Comparison of ENCODE assay signal across 15 cellular contexts in the genomic region with DNA sequence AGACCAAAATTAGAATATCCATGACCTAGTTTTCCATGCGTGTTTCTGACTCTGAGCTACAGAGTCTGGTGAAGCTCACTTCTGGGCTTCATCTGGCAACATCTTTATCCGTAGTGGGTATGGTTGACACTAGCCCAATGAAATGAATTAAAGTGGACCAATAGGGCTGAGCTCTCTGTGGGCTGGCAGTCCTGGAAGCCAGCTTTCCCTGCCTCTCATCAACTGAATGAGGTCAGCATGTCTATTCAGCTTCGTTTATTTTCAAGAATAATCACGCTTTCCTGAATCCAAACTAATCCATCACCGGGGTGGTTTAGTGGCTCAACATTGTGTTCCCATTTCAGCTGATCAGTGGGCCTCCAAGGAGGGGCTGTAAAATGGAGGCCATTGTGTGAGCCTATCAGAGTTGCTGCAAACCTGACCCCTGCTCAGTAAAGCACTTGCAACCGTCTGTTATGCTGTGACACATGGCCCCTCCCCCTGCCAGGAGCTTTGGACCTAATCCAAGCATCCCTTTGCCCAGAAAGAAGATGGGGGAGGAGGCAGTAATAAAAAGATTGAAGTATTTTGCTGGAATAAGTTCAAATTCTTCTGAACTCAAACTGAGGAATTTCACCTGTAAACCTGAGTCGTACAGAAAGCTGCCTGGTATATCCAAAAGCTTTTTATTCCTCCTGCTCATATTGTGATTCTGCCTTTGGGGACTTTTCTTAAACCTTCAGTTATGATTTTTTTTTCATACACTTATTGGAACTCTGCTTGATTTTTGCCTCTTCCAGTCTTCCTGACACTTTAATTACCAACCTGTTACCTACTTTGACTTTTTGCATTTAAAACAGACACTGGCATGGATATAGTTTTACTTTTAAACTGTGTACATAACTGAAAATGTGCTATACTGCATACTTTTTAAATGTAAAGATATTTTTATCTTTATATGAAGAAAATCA. TPM values are rescaled to one million over a fixed set of nuclear protein-coding genes. Genes with fewer than 3 reads are reported as not detected.
DNase-seq lines count a peak whose midpoint lies in the region; ATAC-seq lines count a peak whose summit lies in the region.
"Had no signal": no experiment of that assay in that cellular context is flagged by ENCODE, and none has a peak within 500 bp of the region (broad histone marks: within the 10 kb centered on the region; RNA-seq: fewer than 3 reads in every experiment).

No MANE protein-coding gene starts in this region.

- no peak overlapping the region for H2AK5ac ChIP-seq in neuronal stem cell (ENCODE audit: low read depth, low read length)

- no peak overlapping the region for H2BK120ac ChIP-seq in neuronal stem cell (ENCODE audit: low read depth, low read length)

- H4K91ac ChIP-seq in neuronal stem cell (ENCODE audit: low read depth, low read length, poor library complexity), result no peak overlapping the region

- no peak overlapping the region for H3K23ac ChIP-seq in neuronal stem cell (ENCODE audit: low read depth, low read length, poor library complexity)

- DNase-seq in G401 (ENCODE audit: low spot score), result peak; percentile 14
- DNase-seq in NCI-H446 treated with DMSO at 0.1 percent for 48 hours (lab: John Stamatoyannopoulos, UW), result peak; percentile 13
- DNase-seq in ecto neural progenitor cell (ENCODE audit: low spot score), result peak; percentile 58
- DNase-seq in neuronal stem cell (ENCODE audit: low spot score), result peak; percentile 33
- no peak for DNase-seq in NAMALWA (ENCODE audit: low spot score)
- DNase-seq: activated CD4-positive, alpha-beta T cell treated with anti-CD3 and anti-CD28 coated beads, Interleukin-2, amount 10 ng/mL, durations not matched to agents 24 days and 14 days; lower lobe of right lung; NK-92 treated with Interleukin-12 subunit alpha and Interleukin-12 subunit beta, amount 100 ng/mL, for 24 hours; pancreas; stimulated activated CD4-positive, alpha-beta T cell treated with anti-CD3 and anti-CD28 coated beads, Interleukin-2, amount 100 ng/mL, for 24 hours; stimulated activated naive CD4-positive, alpha-beta T cell treated with Interleukin-2 at 50 U/mL for 16 hours had no signal

- H3K27me3 ChIP-seq in neuronal stem cell (ENCODE audit: control insufficient read depth in 3 of 3, insufficient read depth in 3 of 3, low read depth in 1 of 3, low read length in 3 of 3), result no peaks in the 10 kb centered on the region
- H3K27me3 ChIP-seq: pancreas had no signal

- no peak overlapping the region for H3K4ac ChIP-seq in neuronal stem cell (ENCODE audit: low read length)

- H3K18ac ChIP-seq in neuronal stem cell (ENCODE audit: low read length), result no peak overlapping the region

- H3K4me1 ChIP-seq in neuronal stem cell (ENCODE audit: control insufficient read depth in 2 of 2, insufficient read depth in 1 of 2, low read depth in 1 of 2, low read length in 2 of 2), result peaks cover 3 to 5% of the 10 kb centered on the region in 2 donors
- H3K4me1 ChIP-seq: lower lobe of right lung, pancreas had no signal

- no peak overlapping the region for H4K8ac ChIP-seq in neuronal stem cell (ENCODE audit: low read depth, low read length)

- ATAC-seq in GM19452 (IDR thresholded peaks at IDR 0.05; ENCODE audit: unreplicated experiment) (no peak), HG03045 (IDR thresholded peaks at IDR 0.05; ENCODE audit: unreplicated experiment) (no peak), HG03442 (IDR thresholded peaks at IDR 0.05; ENCODE audit: unreplicated experiment) (no peak)
- ATAC-seq: lower lobe of right lung, pancreas had no signal

- H2AFZ ChIP-seq in neuronal stem cell (ENCODE audit: low read length), result peak overlapping the region; percentile 62

- no peak overlapping the region for H3K27ac ChIP-seq in neuronal stem cell (replicated peaks; ENCODE audit: low read length)
- H3K27ac ChIP-seq: C4-2B, lower lobe of right lung, pancreas had no signal

- no peak overlapping the region for H3K9ac ChIP-seq in neuronal stem cell (ENCODE audit: low read depth, low read length, poor library complexity)

- no peaks in the 10 kb centered on the region for H3K79me1 ChIP-seq in neuronal stem cell (ENCODE audit: low read depth, low read length)

- no peak overlapping the region for H2BK5ac ChIP-seq in neuronal stem cell (ENCODE audit: low read length)

- H3K36me3 ChIP-seq in neuronal stem cell (replicated peaks in 1 of 2; ENCODE audit: control insufficient read depth in 2 of 2, insufficient read depth in 2 of 2, low read length in 2 of 2), result no peaks in the 10 kb centered on the region
- H3K36me3 ChIP-seq: pancreas had no signal

- no peak overlapping the region for H2BK15ac ChIP-seq in neuronal stem cell (ENCODE audit: low read length)

- H3K9me3 ChIP-seq in neuronal stem cell (replicated peaks in 1 of 2; ENCODE audit: control insufficient read depth in 2 of 2, insufficient read depth in 1 of 2, low read depth in 1 of 2, low read length in 2 of 2), result no peaks in the 10 kb centered on the region
- H3K9me3 ChIP-seq: lower lobe of right lung, pancreas had no signal

- H3K4me2 ChIP-seq in neuronal stem cell (ENCODE audit: insufficient read depth, low read length, poor library complexity, severe bottlenecking), result no peak overlapping the region

- H3K4me3 ChIP-seq in neuronal stem cell (ENCODE audit: low read length in 2 of 2), result no peak overlapping the region
- H3K4me3 ChIP-seq: lower lobe of right lung, pancreas had no signal

- in situ Hi-C loops in G401 (cut with HindIII; ENCODE audit: low sequenced_read_pairs), result no loop called here

- no peak overlapping the region for H3K14ac ChIP-seq in neuronal stem cell (ENCODE audit: low read length)

- no CpG with 5 or more reads among the region's 7 CpGs for WGBS in neuronal stem cell (ENCODE audit: extremely low coverage in 2 of 2, insufficient read length in 2 of 2, insufficient replicate concordance in 1 of 2), 2 donors

- H2BK12ac ChIP-seq in neuronal stem cell (ENCODE audit: low read length), result no peak overlapping the region

RNA-seq across cellular contexts. Expression of gene CAV1, which starts 35.5 kb away (rescaled TPM):
- total RNA-seq in G401 (2014; rRNA removed; shearing (Covaris generic)), result not detected in 2 replicates
- 1.3 TPM for polyA plus RNA-seq in neuronal stem cell (2013, experiment 1 of 2)
- polyA plus RNA-seq in neuronal stem cell (2013, experiment 2 of 2), result 1.4 TPM
